In the genomic region with DNA sequence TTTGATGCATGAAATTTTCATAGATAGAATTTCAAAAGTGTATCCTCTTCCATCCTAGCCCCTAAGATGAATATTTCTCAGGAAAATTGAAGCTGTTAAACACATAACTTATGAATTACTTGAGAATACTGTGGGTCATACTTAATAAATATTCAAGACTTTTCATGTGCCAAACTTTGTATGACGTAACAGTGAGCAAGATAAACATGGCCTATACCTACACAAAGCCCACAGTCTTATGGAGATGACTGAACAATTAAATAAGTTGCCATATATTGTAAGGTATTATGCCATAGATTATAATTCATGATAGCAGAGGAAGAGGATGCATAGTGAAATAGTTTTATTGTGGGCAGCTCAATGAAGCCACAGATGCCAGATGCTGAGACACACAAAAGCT, we compare ENCODE assay signal across 35 cellular contexts.
DNase-seq lines count a peak whose midpoint lies in the region; ATAC-seq, FAIRE-seq and TF ChIP-seq lines count a peak whose summit lies in the region.
"Had no signal": no experiment of that assay in that cellular context is flagged by ENCODE, and none has a peak within 500 bp of the region (broad histone marks: within the 10 kb centered on the region; RNA-seq: fewer than 3 reads in every experiment).

No MANE protein-coding gene starts in this region.

- no peak for TF ChIP-seq RAD21 in HepG2 (CRISPR knock-in tag; IDR thresholded peaks at IDR 0.05)

- FAIRE-seq in HepG2 (lab: Jason Lieb, UNC): no peak
- FAIRE-seq: A204.1, D721Med had no signal

- CTCF ChIA-PET in HepG2 (lab: Yijun Ruan, JAX; ENCODE audit: low intra/inter-chr PET ratio, low total read pairs): no interaction called here

- TF ChIP-seq EP300 in HepG2 (IDR thresholded peaks at IDR 0.05; ENCODE audit: low read depth in 2 of 2, low read length in 2 of 2) (no peak), HepG2 (CRISPR knock-in tag; IDR thresholded peaks at IDR 0.05; ENCODE audit: borderline replicate concordance) (no peak)

- H3K27ac ChIP-seq in HepG2 (ENCODE audit: extremely low read length, insufficient read depth, low read length) (no peak overlapping the region), right lobe of liver (no peak overlapping the region), SK-N-MC (peak overlapping the region; percentile 47)
- H3K27ac ChIP-seq: 22Rv1; A549; BLaER1; BLaER1 treated with 17β-estradiol and CSF1 and Interleukin-3, amounts not matched to agents 10 nM and 100 nM; C4-2B had no signal

- no TSS peak for BruUV-seq in HepG2 (replicated peaks; lab: Mats Ljungman, UMichigan)

- H2AFZ ChIP-seq in HepG2 (ENCODE audit: low read length): no peak overlapping the region

- H3K36me3 ChIP-seq in HepG2 (replicated peaks in 1 of 2; ENCODE audit: control insufficient read depth in 1 of 2, insufficient read depth in 2 of 2, low read length in 2 of 2): no peaks in the 10 kb centered on the region
- no peaks in the 10 kb centered on the region for H3K36me3 ChIP-seq in right lobe of liver
- H3K36me3 ChIP-seq in SK-N-MC (ENCODE audit: insufficient read depth, low read length): no peaks in the 10 kb centered on the region
- H3K36me3 ChIP-seq: BE2C; BLaER1; BLaER1 treated with 17β-estradiol and CSF1 and Interleukin-3, amounts not matched to agents 10 nM and 100 nM had no signal

- no peak overlapping the region for H3K27ac Mint-ChIP-seq in activated CD4-positive, alpha-beta T cell treated with anti-CD3 and anti-CD28 coated beads, Interleukin-2, amount 10 ng/mL, durations not matched to agents 24 days and 14 days
- H3K27ac Mint-ChIP-seq: B cell; CD14-positive monocyte; CD4-positive, alpha-beta memory T cell; CD4-positive, alpha-beta T cell; CD4-positive, CD25-positive, alpha-beta regulatory T cell; CD8-positive, alpha-beta memory T cell; CD8-positive, alpha-beta T cell had no signal

- ATAC-seq in HepG2 (no peak), right lobe of liver (no peak), omental fat pad (ENCODE audit: low FRiP score) (no peak)
- ATAC-seq: A549; CD8-positive, alpha-beta T cell had no signal

- 0% methylated on average over 1 of the region's 1 CpG for WGBS in HepG2 (ENCODE audit: low lambda C conversion rate)
- 56% methylated on average over 1 of the region's 1 CpG for WGBS in right lobe of liver (ENCODE audit: insufficient coverage, low coverage, low lambda C conversion rate, missing lambda C conversion rate)

- H3K9me3 Mint-ChIP-seq in activated CD4-positive, alpha-beta T cell treated with anti-CD3 and anti-CD28 coated beads, Interleukin-2, amount 10 ng/mL, durations not matched to agents 24 days and 14 days: no peaks in the 10 kb centered on the region

- H3K9me3 ChIP-seq in HepG2 (ENCODE audit: low read length) (no peaks in the 10 kb centered on the region; the same call in 1 of the 2 replicates), right lobe of liver (no peaks in the 10 kb centered on the region), SK-N-MC (ENCODE audit: low read depth, low read length) (no peaks in the 10 kb centered on the region)
- H3K9me3 ChIP-seq: A549; BE2C; BLaER1; BLaER1 treated with 17β-estradiol and CSF1 and Interleukin-3, amounts not matched to agents 10 nM and 100 nM; Caco-2 had no signal

- H3K4me3 ChIP-seq in HepG2 (replicated peaks in 1 of 3; ENCODE audit: insufficient read depth in 1 of 3, low read depth in 2 of 3, low read length in 3 of 3) (no peak overlapping the region), right lobe of liver (no peak overlapping the region), SK-N-MC (no peak overlapping the region)
- H3K4me3 ChIP-seq: A549; BLaER1; BLaER1 treated with 17β-estradiol and CSF1 and Interleukin-3, amounts not matched to agents 10 nM and 100 nM had no signal

- H3K4me3 Mint-ChIP-seq in activated CD4-positive, alpha-beta T cell treated with anti-CD3 and anti-CD28 coated beads, Interleukin-2, amount 10 ng/mL, durations not matched to agents 24 days and 14 days: no peak overlapping the region
- H3K4me3 Mint-ChIP-seq: B cell; CD14-positive monocyte; CD4-positive, alpha-beta memory T cell; CD4-positive, alpha-beta T cell; CD4-positive, CD25-positive, alpha-beta regulatory T cell; CD8-positive, alpha-beta memory T cell; CD8-positive, alpha-beta T cell had no signal

- intact Hi-C loops in HepG2 (cut with micrococcal nuclease; ENCODE audit: unreplicated experiment) (no loop called here), right lobe of liver (cut with DNase I) (no loop called here)
- intact Hi-C loops in activated CD4-positive, alpha-beta T cell treated with anti-CD3 and anti-CD28 coated beads, Interleukin-2, amount 10 ng/mL, durations not matched to agents 24 days and 14 days (cut with micrococcal nuclease): no loop called here

- in situ Hi-C loops in HepG2 (cut with HindIII; ENCODE audit: extremely low pct_ligation_motif_present, low pct_unique_long_range_greater_than_20kb): no loop called here

- TF ChIP-seq CTCF in HepG2 (CRISPR knock-in tag; IDR thresholded peaks at IDR 0.05) (no peak), right lobe of liver (IDR thresholded peaks at IDR 0.05) (no peak), omental fat pad (IDR thresholded peaks at IDR 0.05) (no peak)

- POLR2A ChIA-PET in HepG2 (lab: Yijun Ruan, JAX): no interaction called here

- no peaks in the 10 kb centered on the region for H3K27me3 ChIP-seq in HepG2 (ENCODE audit: control insufficient read depth in 1 of 2, insufficient read depth in 2 of 2, low read length in 2 of 2)
- no peaks in the 10 kb centered on the region for H3K27me3 ChIP-seq in right lobe of liver
- H3K27me3 ChIP-seq: BE2C; BLaER1; BLaER1 treated with 17β-estradiol and CSF1 and Interleukin-3, amounts not matched to agents 10 nM and 100 nM had no signal

- H3K9ac ChIP-seq in HepG2 (ENCODE audit: insufficient read depth, low read depth, low read length) (no peak overlapping the region), SK-N-MC (ENCODE audit: insufficient read length) (no peak overlapping the region)
- H3K9ac ChIP-seq: BLaER1; BLaER1 treated with 17β-estradiol and CSF1 and Interleukin-3, amounts not matched to agents 10 nM and 100 nM had no signal

- DNase-seq in HepG2 (ENCODE audit: low spot score) (no peak), right lobe of liver (no peak), COLO829 (ENCODE audit: low spot score) (peak; percentile 45), SK-N-MC (ENCODE audit: low read depth, low spot score) (no peak), omental fat pad (ENCODE audit: low spot score) (no peak)
- no peak for DNase-seq in activated CD4-positive, alpha-beta T cell treated with anti-CD3 and anti-CD28 coated beads, Interleukin-2, amount 10 ng/mL, durations not matched to agents 24 days and 14 days
- DNase-seq: 8988T; ACHN; AML-193; BE2C; C1 segment of cervical spinal cord; Caco-2; Calu3; CD4-positive, alpha-beta memory T cell; CD4-positive, alpha-beta T cell; CD4-positive, CD25-positive, alpha-beta regulatory T cell; CD8-positive, alpha-beta memory T cell; CD8-positive, alpha-beta T cell; COR-L47; DMS 273 treated with DMSO at 0.1 percent for 48 hours; DMS153; DMS53; DMS79; DMS79 treated with DMSO at 0.1 percent for 48 hours; DND-41; EL had no signal

- no peak for TF ChIP-seq POLR2A in HepG2 (IDR thresholded peaks at IDR 0.05; ENCODE audit: insufficient read depth in 1 of 2, low read depth in 2 of 2, low read length in 2 of 2)
- TF ChIP-seq POLR2A in right lobe of liver (IDR thresholded peaks at IDR 0.05): no peak

- no peak overlapping the region for H3K4me2 ChIP-seq in HepG2 (ENCODE audit: low read depth, low read length)
- H3K4me2 ChIP-seq: A549; BLaER1; BLaER1 treated with 17β-estradiol and CSF1 and Interleukin-3, amounts not matched to agents 10 nM and 100 nM had no signal

- H3K36me3 Mint-ChIP-seq in activated CD4-positive, alpha-beta T cell treated with anti-CD3 and anti-CD28 coated beads, Interleukin-2, amount 10 ng/mL, durations not matched to agents 24 days and 14 days (ENCODE audit: low read depth): no peaks in the 10 kb centered on the region
- H3K36me3 Mint-ChIP-seq: CD14-positive monocyte; CD4-positive, alpha-beta memory T cell; CD4-positive, CD25-positive, alpha-beta regulatory T cell; CD8-positive, alpha-beta memory T cell; CD8-positive, alpha-beta T cell had no signal

- H3K4me1 Mint-ChIP-seq in activated CD4-positive, alpha-beta T cell treated with anti-CD3 and anti-CD28 coated beads, Interleukin-2, amount 10 ng/mL, durations not matched to agents 24 days and 14 days: no peaks in the 10 kb centered on the region
- H3K4me1 Mint-ChIP-seq: B cell; CD4-positive, alpha-beta memory T cell; CD4-positive, CD25-positive, alpha-beta regulatory T cell; CD8-positive, alpha-beta memory T cell had no signal

- H3K4me1 ChIP-seq in HepG2 (ENCODE audit: insufficient read depth, low read length): no peaks in the 10 kb centered on the region
- H3K4me1 ChIP-seq in right lobe of liver: no peaks in the 10 kb centered on the region
- H3K4me1 ChIP-seq: BLaER1 had no signal

- H4K20me1 ChIP-seq in HepG2 (ENCODE audit: insufficient read depth, low read length): no peaks in the 10 kb centered on the region
- H4K20me1 ChIP-seq: BLaER1; BLaER1 treated with 17β-estradiol and CSF1 and Interleukin-3, amounts not matched to agents 10 nM and 100 nM had no signal

- H3K79me2 ChIP-seq in HepG2 (ENCODE audit: insufficient read depth, low read length): no peaks in the 10 kb centered on the region

- no peaks in the 10 kb centered on the region for H3K27me3 Mint-ChIP-seq in activated CD4-positive, alpha-beta T cell treated with anti-CD3 and anti-CD28 coated beads, Interleukin-2, amount 10 ng/mL, durations not matched to agents 24 days and 14 days
- H3K27me3 Mint-ChIP-seq: B cell; CD4-positive, alpha-beta memory T cell; CD4-positive, alpha-beta T cell; CD4-positive, CD25-positive, alpha-beta regulatory T cell; CD8-positive, alpha-beta memory T cell had no signal

TF ChIP-seq in HepG2, 621 proteins besides CTCF, POLR2A, EP300 and RAD21 (continues in another document):
- TF ChIP-seq DPF2 (CRISPR knock-in tag; IDR thresholded peaks at IDR 0.05; ENCODE audit: borderline replicate concordance, low read depth): no peak
- no peak for TF ChIP-seq ZNF761 (CRISPR knock-in tag; conservative IDR thresholded peaks at IDR 0.05)
- peak; percentile 67 for TF ChIP-seq ATF7 (IDR thresholded peaks at IDR 0.05)
- no peak for TF ChIP-seq ATF7 (CRISPR knock-in tag; IDR thresholded peaks at IDR 0.05)
- peak; percentile 74 for TF ChIP-seq CREB1 (IDR thresholded peaks at IDR 0.05)
- TF ChIP-seq CREB1 (CRISPR knock-in tag; IDR thresholded peaks at IDR 0.05): no peak
- TF ChIP-seq, protein P1, sequence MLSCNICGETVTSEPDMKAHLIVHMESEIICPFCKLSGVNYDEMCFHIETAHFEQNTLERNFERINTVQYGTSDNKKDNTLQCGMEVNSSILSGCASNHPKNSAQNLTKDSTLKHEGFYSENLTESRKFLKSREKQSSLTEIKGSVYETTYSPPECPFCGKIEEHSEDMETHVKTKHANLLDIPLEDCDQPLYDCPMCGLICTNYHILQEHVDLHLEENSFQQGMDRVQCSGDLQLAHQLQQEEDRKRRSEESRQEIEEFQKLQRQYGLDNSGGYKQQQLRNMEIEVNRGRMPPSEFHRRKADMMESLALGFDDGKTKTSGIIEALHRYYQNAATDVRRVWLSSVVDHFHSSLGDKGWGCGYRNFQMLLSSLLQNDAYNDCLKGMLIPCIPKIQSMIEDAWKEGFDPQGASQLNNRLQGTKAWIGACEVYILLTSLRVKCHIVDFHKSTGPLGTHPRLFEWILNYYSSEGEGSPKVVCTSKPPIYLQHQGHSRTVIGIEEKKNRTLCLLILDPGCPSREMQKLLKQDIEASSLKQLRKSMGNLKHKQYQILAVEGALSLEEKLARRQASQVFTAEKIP (CRISPR knock-in tag; IDR thresholded peaks at IDR 0.05; ENCODE audit: borderline replicate concordance): no peak
